ENCODE assay signal across 36 cellular contexts in genomic region chr2:220346919-220347318, GRCh38.
"Had no signal": no experiment of that assay in that cellular context is flagged by ENCODE, and none has a peak within 500 bp of the region (broad histone marks: within the 10 kb centered on the region; RNA-seq: fewer than 3 reads in every experiment).

No MANE protein-coding gene starts in this region.

- H3K27me3 ChIP-seq: MG63 had no signal

- H3K4me3 ChIP-seq: MG63 had no signal

- H3K36me3 ChIP-seq: MG63 had no signal

- H3K9me3 ChIP-seq: MG63 had no signal

- DNase-seq: Karpas-422, Kasumi-1, MG63, MM.1S, MV-4-11, NCI-H1048, NCI-H1092, NCI-H1092 treated with DMSO at 0.1 percent for 48 hours, NCI-H1105, NCI-H1105 treated with DMSO at 0.1 percent for 48 hours, NCI-H1417, NCI-H1417 treated with DMSO at 0.1 percent for 48 hours, NCI-H1436, NCI-H1436 treated with DMSO at 0.1 percent for 48 hours, NCI-H146, NCI-H1694, NCI-H1694 treated with DMSO at 0.1 percent for 48 hours, NCI-H187, NCI-H187 treated with DMSO at 0.1 percent for 48 hours, NCI-H1930, NCI-H2029, NCI-H2029 treated with DMSO at 0.1 percent for 48 hours, NCI-H2081, NCI-H2081 treated with DMSO at 0.1 percent for 48 hours, NCI-H2107, NCI-H2171, NCI-H2171 treated with DMSO at 0.1 percent for 48 hours, NCI-H2227 treated with DMSO at 0.1 percent for 48 hours, NCI-H226, NCI-H345, NCI-H446, NCI-H446 treated with DMSO at 0.1 percent for 48 hours, NCI-H510A, NCI-H510A treated with DMSO at 0.1 percent for 48 hours, NCI-H524, NCI-H524 treated with DMSO at 0.1 percent for 48 hours had no signal
